Comparison of ENCODE assay signal across 14 cellular contexts in the genomic region with DNA sequence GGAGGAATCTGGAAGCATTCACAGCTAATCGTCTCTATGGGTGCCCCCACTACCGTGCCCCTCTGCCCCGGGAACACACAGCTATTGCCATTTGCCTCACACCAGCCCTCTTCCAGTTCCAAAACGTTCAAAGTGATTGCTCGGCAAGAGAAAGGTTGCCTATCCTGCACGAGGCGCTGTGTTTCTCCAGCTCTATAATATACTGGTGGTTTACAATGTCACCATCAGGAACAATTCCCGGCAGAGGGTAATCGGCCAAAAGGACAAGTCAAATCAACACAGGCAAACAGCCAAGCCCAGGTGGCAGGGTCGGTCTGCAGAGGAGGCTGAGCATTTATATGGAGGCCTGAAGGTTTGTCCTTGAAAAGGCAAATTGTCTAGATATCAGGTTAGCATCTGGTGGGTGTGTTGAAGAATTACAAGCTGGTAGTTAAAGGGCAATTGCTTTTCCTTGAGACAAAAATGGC. TPM values are rescaled to one million over a fixed set of nuclear protein-coding genes. Genes with fewer than 3 reads are reported as not detected.
DNase-seq lines count a peak whose midpoint lies in the region; ATAC-seq and TF ChIP-seq lines count a peak whose summit lies in the region.
"Had no signal": no experiment of that assay in that cellular context is flagged by ENCODE, and none has a peak within 500 bp of the region (broad histone marks: within the 10 kb centered on the region; RNA-seq: fewer than 3 reads in every experiment).

No MANE protein-coding gene starts in this region.

- no peaks in the 10 kb centered on the region for H3K9me3 Mint-ChIP-seq in stimulated activated naive CD8-positive, alpha-beta T cell treated with anti-CD3 and anti-CD28 coated beads, Interleukin-15, amount 100 ng/mL, for 72 hours
- H3K9me3 Mint-ChIP-seq in nephron progenitor cell: no peaks in the 10 kb centered on the region
- H3K9me3 Mint-ChIP-seq: naive thymus-derived CD8-positive, alpha-beta T cell had no signal

- H3K36me3 ChIP-seq in esophagus muscularis mucosa: no peaks in the 10 kb centered on the region
- H3K36me3 ChIP-seq: suprapubic skin, WERI-Rb-1 had no signal

- no peak for DNase-seq in stimulated activated naive CD8-positive, alpha-beta T cell treated with anti-CD3 and anti-CD28 coated beads, Interleukin-15, amount 100 ng/mL, for 72 hours
- no peak for DNase-seq in stimulated activated naive CD8-positive, alpha-beta T cell treated with anti-CD3 and anti-CD28 coated beads, Interleukin-15, Interleukin-2, amounts not matched to agents 100 U/mL and 50 U/mL, for 24 hours
- no peak for DNase-seq in esophagus muscularis mucosa (ENCODE audit: extremely low spot score)
- no peak for DNase-seq in nephron progenitor cell
- DNase-seq in NCI-H1436 treated with DMSO at 0.1 percent for 48 hours (lab: John Stamatoyannopoulos, UW): no peak
- DNase-seq in T-helper 2 cell: no peak
- DNase-seq: activated naive CD4-positive, alpha-beta T cell; naive thymus-derived CD8-positive, alpha-beta T cell; SK-N-SH; WERI-Rb-1 had no signal

- no peak overlapping the region for H3K4me3 ChIP-seq in esophagus muscularis mucosa
- H3K4me3 ChIP-seq: suprapubic skin had no signal

- H3K9me3 ChIP-seq in esophagus muscularis mucosa: no peaks in the 10 kb centered on the region
- H3K9me3 ChIP-seq: SK-N-SH, suprapubic skin had no signal

- ATAC-seq in stimulated activated naive CD8-positive, alpha-beta T cell treated with anti-CD3 and anti-CD28 coated beads, Interleukin-15, amount 100 ng/mL, for 72 hours: peak; percentile 35
- ATAC-seq in stimulated activated naive CD8-positive, alpha-beta T cell treated with anti-CD3 and anti-CD28 coated beads, Interleukin-15, Interleukin-2, amounts not matched to agents 100 U/mL and 50 U/mL, for 24 hours: no peak
- ATAC-seq in HG03442 (IDR thresholded peaks at IDR 0.05; ENCODE audit: unreplicated experiment) (no peak), GM18517 (IDR thresholded peaks at IDR 0.05; ENCODE audit: unreplicated experiment) (no peak)
- ATAC-seq: naive thymus-derived CD8-positive, alpha-beta T cell had no signal

- no peaks in the 10 kb centered on the region for H3K27me3 Mint-ChIP-seq in stimulated activated naive CD8-positive, alpha-beta T cell treated with anti-CD3 and anti-CD28 coated beads, Interleukin-15, amount 100 ng/mL, for 72 hours
- peaks cover 20% of the 10 kb centered on the region for H3K27me3 Mint-ChIP-seq in nephron progenitor cell (ENCODE audit: low read depth, poor library complexity)
- H3K27me3 Mint-ChIP-seq: naive thymus-derived CD8-positive, alpha-beta T cell had no signal

- no peak for TF ChIP-seq CTCF in esophagus muscularis mucosa (IDR thresholded peaks at IDR 0.05)
- no peak for TF ChIP-seq CTCF in nephron progenitor cell (IDR thresholded peaks at IDR 0.05)

- H3K27ac Mint-ChIP-seq in stimulated activated naive CD8-positive, alpha-beta T cell treated with anti-CD3 and anti-CD28 coated beads, Interleukin-15, amount 100 ng/mL, for 72 hours: no peak overlapping the region
- H3K27ac Mint-ChIP-seq in nephron progenitor cell: peak overlapping the region; percentile 90
- H3K27ac Mint-ChIP-seq: naive thymus-derived CD8-positive, alpha-beta T cell had no signal

- H3K27me3 ChIP-seq in esophagus muscularis mucosa: no peaks in the 10 kb centered on the region
- H3K27me3 ChIP-seq: suprapubic skin had no signal

- no peaks in the 10 kb centered on the region for H3K36me3 Mint-ChIP-seq in nephron progenitor cell (ENCODE audit: low read depth)
- H3K36me3 Mint-ChIP-seq: naive thymus-derived CD8-positive, alpha-beta T cell had no signal

- H3K27ac ChIP-seq in esophagus muscularis mucosa (replicated peaks in 1 of 4): peak overlapping the region in 3 of 4 donors; percentile 18 to 74 (median 60)
- H3K27ac ChIP-seq: HL-60, WERI-Rb-1 had no signal

- WGBS in esophagus muscularis mucosa: 65% methylated on average over 10 of the region's 10 CpGs

- TF ChIP-seq EP300 in esophagus muscularis mucosa (IDR thresholded peaks at IDR 0.05): no peak

- intact Hi-C loops in esophagus muscularis mucosa (cut with DNase I): no loop called here

- no peaks in the 10 kb centered on the region for H3K4me1 Mint-ChIP-seq in stimulated activated naive CD8-positive, alpha-beta T cell treated with anti-CD3 and anti-CD28 coated beads, Interleukin-15, amount 100 ng/mL, for 72 hours
- peaks cover 30% of the 10 kb centered on the region for H3K4me1 Mint-ChIP-seq in nephron progenitor cell
- H3K4me1 Mint-ChIP-seq: naive thymus-derived CD8-positive, alpha-beta T cell had no signal

- peaks cover 11 to 33% (median 27%) of the 10 kb centered on the region in 4 donors for H3K4me1 ChIP-seq in esophagus muscularis mucosa

- no peak for TF ChIP-seq POLR2A in esophagus muscularis mucosa (IDR thresholded peaks at IDR 0.05; ENCODE audit: low read depth)

- H3K4me3 Mint-ChIP-seq in stimulated activated naive CD8-positive, alpha-beta T cell treated with anti-CD3 and anti-CD28 coated beads, Interleukin-15, amount 100 ng/mL, for 72 hours: no peak overlapping the region
- H3K4me3 Mint-ChIP-seq in nephron progenitor cell: no peak overlapping the region
- H3K4me3 Mint-ChIP-seq: naive thymus-derived CD8-positive, alpha-beta T cell had no signal

RNA-seq across cellular contexts. Expression of a gene that starts 29.2 kb away (rescaled TPM):
- 10 to 100 TPM; 34.6 to 52.5 (median 48.6) TPM for total RNA-seq in esophagus muscularis mucosa
